Comparison of ENCODE assay signal across 29 cellular contexts in genomic region chr4:154709550-154709949, GRCh38. TPM values are rescaled to one million over a fixed set of nuclear protein-coding genes. Genes with fewer than 3 reads are reported as not detected.
"Had no signal": no experiment of that assay in that cellular context is flagged by ENCODE, and none has a peak within 500 bp of the region (broad histone marks: within the 10 kb centered on the region; RNA-seq: fewer than 3 reads in every experiment).

No MANE protein-coding gene starts in this region.

- H3K36me3 ChIP-seq: esophagus squamous epithelium, gastroesophageal sphincter, heart left ventricle, prostate gland, sigmoid colon, spleen, thoracic aorta, tibial nerve, upper lobe of left lung, uterus had no signal

- H3K27ac ChIP-seq: coronary artery, esophagus squamous epithelium, gastroesophageal sphincter, heart left ventricle, hepatocyte, prostate gland, sigmoid colon, skin epidermis, spleen, thoracic aorta, tibial nerve, upper lobe of left lung, uterus had no signal

- H3K27ac Mint-ChIP-seq: naive thymus-derived CD8-positive, alpha-beta T cell; nephron progenitor cell; stimulated activated naive B cell treated with anti-CD40 and anti-IgM and Interleukin-4, amounts not matched to agents 10 μg/mL and 1 μg/mL and 100 μg/mL, for 72 hours; stimulated activated naive CD8-positive, alpha-beta T cell treated with anti-CD3 and anti-CD28 coated beads, Interleukin-15, Interleukin-2, amounts not matched to agents 100 ng/mL and 50 ng/mL, for 24 hours had no signal

- H3K36me3 Mint-ChIP-seq: naive thymus-derived CD8-positive, alpha-beta T cell; stimulated activated naive B cell treated with anti-CD40 and anti-IgM and Interleukin-4, amounts not matched to agents 10 μg/mL and 1 μg/mL and 100 μg/mL, for 72 hours had no signal

- H3K9me3 ChIP-seq: esophagus squamous epithelium, gastroesophageal sphincter, heart left ventricle, prostate gland, sigmoid colon, spleen, thoracic aorta, tibial nerve, upper lobe of left lung, uterus had no signal

- DNase-seq: dermis blood vessel endothelial cell; effector memory CD4-positive, alpha-beta T cell; erythroblast; esophagus squamous epithelium; foreskin keratinocyte; heart left ventricle; kidney; naive thymus-derived CD8-positive, alpha-beta T cell; nephron progenitor cell; nucleus accumbens; right cardiac atrium; sigmoid colon; spleen; stimulated activated CD4-positive, alpha-beta T cell treated with anti-CD3 and anti-CD28 coated beads, Interleukin-2, amount 100 ng/mL, for 48 hours; stimulated activated naive B cell treated with anti-CD40 and anti-IgM and Interleukin-4, amounts not matched to agents 10 μg/mL and 1 μg/mL and 100 μg/mL, for 72 hours; upper lobe of left lung; uterus had no signal

- H3K4me1 ChIP-seq: esophagus squamous epithelium, gastroesophageal sphincter, heart left ventricle, prostate gland, sigmoid colon, spleen, tibial nerve, upper lobe of left lung, uterus had no signal

- H3K27me3 ChIP-seq: esophagus squamous epithelium, foreskin keratinocyte, gastroesophageal sphincter, heart left ventricle, hepatocyte, spleen, tibial nerve, upper lobe of left lung, uterus had no signal

- H3K9me3 Mint-ChIP-seq: nephron progenitor cell had no signal

- H3K79me2 ChIP-seq: hepatocyte had no signal

- H3K4me2 ChIP-seq: hepatocyte had no signal

- H2AFZ ChIP-seq: hepatocyte had no signal

- ATAC-seq: foreskin keratinocyte; gastroesophageal sphincter; heart left ventricle; naive thymus-derived CD8-positive, alpha-beta T cell; right cardiac atrium; stimulated activated naive B cell treated with anti-CD40 and anti-IgM and Interleukin-4, amounts not matched to agents 10 μg/mL and 1 μg/mL and 100 μg/mL, for 72 hours had no signal

- H3K4me3 ChIP-seq: coronary artery, esophagus squamous epithelium, gastroesophageal sphincter, heart left ventricle, hepatocyte, lung, prostate gland, sigmoid colon, skin epidermis, spleen, thoracic aorta, tibial nerve, upper lobe of left lung, uterus had no signal

- H3K4me3 Mint-ChIP-seq: naive thymus-derived CD8-positive, alpha-beta T cell; nephron progenitor cell; stimulated activated naive B cell treated with anti-CD40 and anti-IgM and Interleukin-4, amounts not matched to agents 10 μg/mL and 1 μg/mL and 100 μg/mL, for 72 hours; stimulated activated naive CD8-positive, alpha-beta T cell treated with anti-CD3 and anti-CD28 coated beads, Interleukin-15, Interleukin-2, amounts not matched to agents 100 ng/mL and 50 ng/mL, for 24 hours had no signal

- H3K4me1 Mint-ChIP-seq: naive thymus-derived CD8-positive, alpha-beta T cell; stimulated activated naive B cell treated with anti-CD40 and anti-IgM and Interleukin-4, amounts not matched to agents 10 μg/mL and 1 μg/mL and 100 μg/mL, for 72 hours had no signal

RNA-seq across cellular contexts. Expression of gene LRAT, which starts 34.2 kb away (rescaled TPM):
- total RNA-seq: dermis blood vessel endothelial cell; endothelial cell of umbilical vein; myocyte; naive thymus-derived CD8-positive, alpha-beta T cell; osteocyte; spleen; thoracic aorta had no signal
- polyA plus RNA-seq: endothelial cell of umbilical vein; heart left ventricle; naive thymus-derived CD8-positive, alpha-beta T cell had no signal
